ENCODE assay signal across 7 cellular contexts in genomic region chr2:197450935-197451358, GRCh38. TPM values are rescaled to one million over a fixed set of nuclear protein-coding genes. Genes with fewer than 3 reads are reported as not detected.
A peak's percentile ranks its signal among the peaks of the same experiment; 100 is the strongest.
DNase-seq lines count a peak whose midpoint lies in the region; TF ChIP-seq lines count a peak whose summit lies in the region.
"Not testable (repeated sequence)": the region's sequence is repeated elsewhere in the genome, so short reads cannot be mapped to it uniquely, and the experiment has no call there.

No MANE protein-coding gene starts in this region.

- not testable (repeated sequence) for BruUV-seq in Caco-2 (replicated peaks; lab: Mats Ljungman, UMichigan)

- H3K4me1 Mint-ChIP-seq in Caco-2 (ENCODE audit: low read depth, unreplicated experiment), result peaks cover 12% of the 10 kb centered on the region
- peaks cover 21% of the 10 kb centered on the region for H3K4me1 Mint-ChIP-seq in activated T-helper 2 cell treated with anti-CD3 and anti-CD28 coated beads, Interferon-gamma antibody, Interleukin-2, Interleukin-4, amounts not matched to agents 10 μg/mL and 5 μg/mL and 100 μg/mL, durations not matched to agents 14 hours and 24 hours and 36 hours (ENCODE audit: low read depth)
- H3K4me1 Mint-ChIP-seq in immature natural killer cell, result peaks cover 34 to 35% of the 10 kb centered on the region in 2 donors

- CTCF ChIA-PET in Caco-2 (lab: Charles Lee), result not testable (repeated sequence)

- peak; percentile 53 to 64 for DNase-seq in Caco-2
- peak; percentile 30 for DNase-seq in HT1080 (ENCODE audit: low read depth)
- peak; percentile 36 for DNase-seq in NCI-H2227 (lab: John Stamatoyannopoulos, UW; ENCODE audit: unreplicated experiment)
- DNase-seq in SK-N-DZ (ENCODE audit: low spot score), result peak; percentile 50
- DNase-seq in activated T-helper 2 cell treated with anti-CD3 and anti-CD28 coated beads, Interferon-gamma antibody, Interleukin-2, Interleukin-4, amounts not matched to agents 10 μg/mL and 5 μg/mL and 100 μg/mL, durations not matched to agents 14 hours and 24 hours and 36 hours (ENCODE audit: low spot score); immature natural killer cell: not testable (repeated sequence)
- DNase-seq in stimulated activated CD4-positive, alpha-beta T cell treated with anti-CD3 and anti-CD28 coated beads, Interleukin-15, amount 100 ng/mL, for 24 hours, result peak; percentile 10

- H3K9me3 ChIP-seq in Caco-2, result not testable (repeated sequence)

- intact Hi-C loops in Caco-2 (cut with micrococcal nuclease; ENCODE audit: unreplicated experiment), result loop anchor here (10.0 kb wide), 1 partner anchor 254 kb away; the partner anchor contains the start of gene MARS2
- intact Hi-C loops in activated T-helper 2 cell treated with anti-CD3 and anti-CD28 coated beads, Interferon-gamma antibody, Interleukin-2, Interleukin-4, amounts not matched to agents 10 μg/mL and 5 μg/mL and 100 μg/mL, durations not matched to agents 14 hours and 24 hours and 36 hours (cut with micrococcal nuclease), result not testable (repeated sequence)

- peaks cover 16% of the 10 kb centered on the region for H3K4me1 ChIP-seq in Caco-2

- not testable (repeated sequence) for H3K27me3 Mint-ChIP-seq in Caco-2 (ENCODE audit: insufficient read depth, unreplicated experiment); activated T-helper 2 cell treated with anti-CD3 and anti-CD28 coated beads, Interferon-gamma antibody, Interleukin-2, Interleukin-4, amounts not matched to agents 10 μg/mL and 5 μg/mL and 100 μg/mL, durations not matched to agents 14 hours and 24 hours and 36 hours (ENCODE audit: low read depth)
- peaks cover 9 to 17% (median 13%) of the 10 kb centered on the region in 3 donors for H3K27me3 Mint-ChIP-seq in immature natural killer cell (ENCODE audit: low read depth in 3 of 3)

- not testable (repeated sequence) for TF ChIP-seq CTCF in Caco-2 (IDR thresholded peaks at IDR 0.05; ENCODE audit: insufficient read depth in 1 of 2, low read depth in 1 of 2, low read length in 1 of 2, severe bottlenecking in 1 of 2, unreplicated experiment in 1 of 2)

- peak overlapping the region; percentile 92 for H3K4me3 Mint-ChIP-seq in Caco-2 (ENCODE audit: unreplicated experiment)
- H3K4me3 Mint-ChIP-seq in activated T-helper 2 cell treated with anti-CD3 and anti-CD28 coated beads, Interferon-gamma antibody, Interleukin-2, Interleukin-4, amounts not matched to agents 10 μg/mL and 5 μg/mL and 100 μg/mL, durations not matched to agents 14 hours and 24 hours and 36 hours (ENCODE audit: low read depth), result not testable (repeated sequence)
- peak overlapping the region in 2 of 5 donors; percentile 27 to 48 for H3K4me3 Mint-ChIP-seq in immature natural killer cell

- POLR2A ChIA-PET in Caco-2 (lab: Charles Lee), result interaction anchor here (0.9 to 4.0 kb wide), 4 partner anchors 9 to 254 kb away, joined by 3 to 64 read pairs (median 12); partner anchors contain the start of genes HSPD1, HSPE1, MARS2 and SF3B1

- not testable (repeated sequence) for H3K4me3 ChIP-seq in Caco-2 (ENCODE audit: low read depth, low read length)

- H3K27me3 ChIP-seq in Caco-2 (replicated peaks; ENCODE audit: control insufficient read depth, insufficient read depth, low read length), result not testable (repeated sequence)

- H3K36me3 Mint-ChIP-seq in Caco-2 (ENCODE audit: insufficient read depth, unreplicated experiment), result peaks cover 29% of the 10 kb centered on the region
- H3K36me3 Mint-ChIP-seq in activated T-helper 2 cell treated with anti-CD3 and anti-CD28 coated beads, Interferon-gamma antibody, Interleukin-2, Interleukin-4, amounts not matched to agents 10 μg/mL and 5 μg/mL and 100 μg/mL, durations not matched to agents 14 hours and 24 hours and 36 hours (ENCODE audit: low read depth), result peaks cover 12% of the 10 kb centered on the region
- H3K36me3 Mint-ChIP-seq in immature natural killer cell, result not testable (repeated sequence)

- H3K36me3 ChIP-seq in Caco-2 (ENCODE audit: control insufficient read depth, insufficient read depth, low read length), result not testable (repeated sequence)

- peak overlapping the region; percentile 98 for H3K27ac Mint-ChIP-seq in Caco-2 (ENCODE audit: unreplicated experiment)
- H3K27ac Mint-ChIP-seq in activated T-helper 2 cell treated with anti-CD3 and anti-CD28 coated beads, Interferon-gamma antibody, Interleukin-2, Interleukin-4, amounts not matched to agents 10 μg/mL and 5 μg/mL and 100 μg/mL, durations not matched to agents 14 hours and 24 hours and 36 hours, result peak overlapping the region; percentile 47
- H3K27ac Mint-ChIP-seq in immature natural killer cell, result peak overlapping the region in 5 of 6 donors; percentile 36 to 100 (median 65)

- H3K9me3 Mint-ChIP-seq in Caco-2 (ENCODE audit: unreplicated experiment); activated T-helper 2 cell treated with anti-CD3 and anti-CD28 coated beads, Interferon-gamma antibody, Interleukin-2, Interleukin-4, amounts not matched to agents 10 μg/mL and 5 μg/mL and 100 μg/mL, durations not matched to agents 14 hours and 24 hours and 36 hours; immature natural killer cell: not testable (repeated sequence)

RNA-seq across cellular contexts. Expression of gene COQ10B, which starts 2.4 kb away (rescaled TPM):
- 22.5 and 25.0 TPM in 2 replicates for total RNA-seq in Caco-2 (2022)
- total RNA-seq in HT1080 (2014; rRNA removed; shearing (Covaris generic)), result 20.2 and 22.3 TPM in 2 replicates
- 27.7 and 28.5 TPM in 2 replicates for polyA plus RNA-seq in HT1080 (2015; cell fraction: cytosol; rRNA removed)
- 13.5 and 14.0 TPM in 2 replicates for polyA plus RNA-seq in HT1080 (2015; cell fraction: nucleus; rRNA removed)
- polyA plus RNA-seq in SK-N-DZ (2014; cell fraction: cytosol; rRNA removed), result 9.8 and 12.0 TPM in 2 replicates
- 1.6 and 3.1 TPM in 2 replicates for polyA plus RNA-seq in SK-N-DZ (2014; cell fraction: nucleus; rRNA removed)
- total RNA-seq in activated T-helper 2 cell treated with anti-CD3 and anti-CD28 coated beads, Interferon-gamma antibody, Interleukin-2, Interleukin-4, amounts not matched to agents 10 μg/mL and 5 μg/mL and 100 μg/mL, durations not matched to agents 14 hours and 24 hours and 36 hours, result 19.9 and 20.8 TPM in 2 replicates
- polyA plus RNA-seq in immature natural killer cell, result 10 to 100 TPM; 49.4 to 80.9 (median 56.6) TPM

RNA-seq across cellular contexts. Expression of gene SF3B1, which starts 16.1 kb away (rescaled TPM):
- 273 and 274 TPM in 2 replicates for total RNA-seq in Caco-2 (2022)
- 137 and 168 TPM in 2 replicates for total RNA-seq in HT1080 (2014; rRNA removed; shearing (Covaris generic))
- 113 and 135 TPM in 2 replicates for polyA plus RNA-seq in HT1080 (2015; cell fraction: cytosol; rRNA removed)
- polyA plus RNA-seq in HT1080 (2015; cell fraction: nucleus; rRNA removed), result 1,039 and 1,147 TPM in 2 replicates
- 278 and 296 TPM in 2 replicates for polyA plus RNA-seq in SK-N-DZ (2014; cell fraction: cytosol; rRNA removed)
- polyA plus RNA-seq in SK-N-DZ (2014; cell fraction: nucleus; rRNA removed), result 1,025 and 1,134 TPM in 2 replicates
- total RNA-seq in activated T-helper 2 cell treated with anti-CD3 and anti-CD28 coated beads, Interferon-gamma antibody, Interleukin-2, Interleukin-4, amounts not matched to agents 10 μg/mL and 5 μg/mL and 100 μg/mL, durations not matched to agents 14 hours and 24 hours and 36 hours, result 284 and 289 TPM in 2 replicates
- 100 to 1,000 TPM; 123 to 165 (median 133) TPM for polyA plus RNA-seq in immature natural killer cell

RNA-seq across cellular contexts. Expression of gene HSPD1, which starts 48.7 kb away (rescaled TPM):
- 877 and 933 TPM in 2 replicates for total RNA-seq in Caco-2 (2022)
- total RNA-seq in HT1080 (2014; rRNA removed; shearing (Covaris generic)), result 475 and 581 TPM in 2 replicates
- polyA plus RNA-seq in HT1080 (2015; cell fraction: cytosol; rRNA removed), result 462 and 533 TPM in 2 replicates
- 648 and 714 TPM in 2 replicates for polyA plus RNA-seq in HT1080 (2015; cell fraction: nucleus; rRNA removed)
- 610 and 617 TPM in 2 replicates for polyA plus RNA-seq in SK-N-DZ (2014; cell fraction: cytosol; rRNA removed)
- 542 and 553 TPM in 2 replicates for polyA plus RNA-seq in SK-N-DZ (2014; cell fraction: nucleus; rRNA removed)
- 749 and 761 TPM in 2 replicates for total RNA-seq in activated T-helper 2 cell treated with anti-CD3 and anti-CD28 coated beads, Interferon-gamma antibody, Interleukin-2, Interleukin-4, amounts not matched to agents 10 μg/mL and 5 μg/mL and 100 μg/mL, durations not matched to agents 14 hours and 24 hours and 36 hours
- polyA plus RNA-seq in immature natural killer cell, result 10 to 100 TPM; 50.7 to 77.3 (median 52.2) TPM

RNA-seq across cellular contexts. Expression of gene HSPE1, which starts 49.2 kb away (rescaled TPM):
- 340 and 373 TPM in 2 replicates for total RNA-seq in Caco-2 (2022)
- total RNA-seq in HT1080 (2014; rRNA removed; shearing (Covaris generic)), result 266 and 324 TPM in 2 replicates
- 377 TPM in 2 replicates for polyA plus RNA-seq in HT1080 (2015; cell fraction: cytosol; rRNA removed)
- 152 and 193 TPM in 2 replicates for polyA plus RNA-seq in HT1080 (2015; cell fraction: nucleus; rRNA removed)
- 238 and 281 TPM in 2 replicates for polyA plus RNA-seq in SK-N-DZ (2014; cell fraction: cytosol; rRNA removed)
- 156 and 259 TPM in 2 replicates for polyA plus RNA-seq in SK-N-DZ (2014; cell fraction: nucleus; rRNA removed)
- 301 and 309 TPM in 2 replicates for total RNA-seq in activated T-helper 2 cell treated with anti-CD3 and anti-CD28 coated beads, Interferon-gamma antibody, Interleukin-2, Interleukin-4, amounts not matched to agents 10 μg/mL and 5 μg/mL and 100 μg/mL, durations not matched to agents 14 hours and 24 hours and 36 hours
- 10 to 100 TPM; 60.2 to 96.7 (median 93.7) TPM for polyA plus RNA-seq in immature natural killer cell

Comparison
In these comparisons a context has a peak if more than half of its experiments do, and no peak if none do; other contexts are left out.
1. H3K27ac Mint-ChIP-seq: peak in every context shown above with its lines; median percentile 98 in Caco-2; 65 in immature natural killer cell; 47 in activated T-helper 2 cell treated with anti-CD3 and anti-CD28 coated beads, Interferon-gamma antibody, Interleukin-2, Interleukin-4, amounts not matched to agents 10 μg/mL and 5 μg/mL and 100 μg/mL, durations not matched to agents 14 hours and 24 hours and 36 hours.